8 cellular contexts compared by ENCODE assay signal in genomic region chr6:20211037-20211940, GRCh38. TPM values are rescaled to one million over a fixed set of nuclear protein-coding genes. Genes with fewer than 3 reads are reported as not detected.
DNase-seq lines count a peak whose midpoint lies in the region; FAIRE-seq and TF ChIP-seq lines count a peak whose summit lies in the region.

No MANE protein-coding gene starts in this region.

- no peaks in the 10 kb centered on the region for H3K9me1 ChIP-seq in keratinocyte (ENCODE audit: control insufficient read depth, extremely low read depth, insufficient read depth, low read length)

- H3K9ac ChIP-seq in keratinocyte (ENCODE audit: control insufficient read depth, extremely low read depth, insufficient read depth, low read length), result peak overlapping the region; percentile 88

- H3K27ac ChIP-seq in keratinocyte (ENCODE audit: control insufficient read depth, insufficient read depth, low read length), result peak overlapping the region; percentile 94
- H3K27ac ChIP-seq in suprapubic skin, result peak overlapping the region; percentile 80

- intact Hi-C loops in activated naive CD4-positive, alpha-beta T cell treated with anti-CD3 and anti-CD28 coated beads for 36 hours (cut with micrococcal nuclease), result loop anchor here (5.0 kb wide), 4 partner anchors 39 to 1386 kb away; no protein-coding TSS in a partner anchor

- CTCF ChIA-PET in activated naive CD4-positive, alpha-beta T cell treated with anti-CD3 and anti-CD28 coated beads for 36 hours (lab: Charles Lee), result no interaction called here

- H3K4me2 ChIP-seq in keratinocyte (ENCODE audit: control insufficient read depth, extremely low read depth, insufficient read depth, low read depth, low read length), result peak overlapping the region; percentile 99

- H3K4me3 ChIP-seq in keratinocyte (ENCODE audit: control insufficient read depth in 2 of 3, extremely low read depth in 1 of 3, insufficient read depth in 2 of 3, low read depth in 1 of 3, low read length in 3 of 3) (peak overlapping the region; percentile 71 to 87 (median 78)), suprapubic skin (peak overlapping the region; percentile 73)

- TF ChIP-seq POLR2A in suprapubic skin (IDR thresholded peaks at IDR 0.05), result no peak

- no peaks in the 10 kb centered on the region for H3K9me3 ChIP-seq in keratinocyte (ENCODE audit: control insufficient read depth, low read depth, low read length)
- H3K9me3 ChIP-seq in suprapubic skin, result no peaks in the 10 kb centered on the region

- 7% methylated on average over 17 of the region's 17 CpGs for WGBS in suprapubic skin

- TF ChIP-seq EP300 in suprapubic skin (IDR thresholded peaks at IDR 0.05), result no peak

- H3K4me1 Mint-ChIP-seq in activated naive CD4-positive, alpha-beta T cell treated with anti-CD3 and anti-CD28 coated beads for 36 hours (ENCODE audit: low read depth), result peaks cover 42% of the 10 kb centered on the region
- H3K4me1 Mint-ChIP-seq in activated naive CD8-positive, alpha-beta T cell (ENCODE audit: low read depth), result peaks cover 34% of the 10 kb centered on the region

- peaks cover 27% of the 10 kb centered on the region for H3K4me1 ChIP-seq in keratinocyte (ENCODE audit: control insufficient read depth, extremely low read depth, insufficient read depth, low read length)
- peaks cover 46% of the 10 kb centered on the region for H3K4me1 ChIP-seq in suprapubic skin

- H3K4me3 Mint-ChIP-seq in activated naive CD4-positive, alpha-beta T cell treated with anti-CD3 and anti-CD28 coated beads for 36 hours, result peak overlapping the region; percentile 83
- H3K4me3 Mint-ChIP-seq in activated naive CD8-positive, alpha-beta T cell, result peak overlapping the region; percentile 89

- peaks cover 27% of the 10 kb centered on the region for H3K79me2 ChIP-seq in keratinocyte (ENCODE audit: control insufficient read depth, insufficient read depth, low read length)

- peak overlapping the region; percentile 94 for H2AFZ ChIP-seq in keratinocyte (ENCODE audit: control insufficient read depth, low read length)

- no peak for FAIRE-seq in HTR-8/SVneo (lab: Jason Lieb, UNC)
- FAIRE-seq in keratinocyte (lab: Jason Lieb, UNC), result peak; percentile 69

- H3K27me3 Mint-ChIP-seq in activated naive CD4-positive, alpha-beta T cell treated with anti-CD3 and anti-CD28 coated beads for 36 hours (ENCODE audit: low read depth), result no peaks in the 10 kb centered on the region
- no peaks in the 10 kb centered on the region for H3K27me3 Mint-ChIP-seq in activated naive CD8-positive, alpha-beta T cell

- H3K9me3 Mint-ChIP-seq in activated naive CD4-positive, alpha-beta T cell treated with anti-CD3 and anti-CD28 coated beads for 36 hours, result no peaks in the 10 kb centered on the region
- H3K9me3 Mint-ChIP-seq in activated naive CD8-positive, alpha-beta T cell (ENCODE audit: low read depth), result no peaks in the 10 kb centered on the region

- H3K36me3 ChIP-seq in keratinocyte (ENCODE audit: control insufficient read depth in 2 of 2, extremely low read depth in 1 of 2, insufficient read depth in 2 of 2, low read length in 2 of 2), result no peaks in the 10 kb centered on the region
- H3K36me3 ChIP-seq in suprapubic skin, result no peaks in the 10 kb centered on the region

- H3K27me3 ChIP-seq in keratinocyte (ENCODE audit: control insufficient read depth, extremely low read depth, insufficient read depth, low read length) (no peaks in the 10 kb centered on the region), suprapubic skin (no peaks in the 10 kb centered on the region)

- dilution Hi-C loops in keratinocyte (cut with MboI; ENCODE audit: extremely low pct_ligation_motif_present, low sequenced_read_pairs), result no loop called here

- no peaks in the 10 kb centered on the region for H3K36me3 Mint-ChIP-seq in activated naive CD4-positive, alpha-beta T cell treated with anti-CD3 and anti-CD28 coated beads for 36 hours (ENCODE audit: low read depth)
- H3K36me3 Mint-ChIP-seq in activated naive CD8-positive, alpha-beta T cell, result peaks cover 2% of the 10 kb centered on the region

- H3K27ac Mint-ChIP-seq in activated naive CD4-positive, alpha-beta T cell treated with anti-CD3 and anti-CD28 coated beads for 36 hours, result peak overlapping the region; percentile 78
- H3K27ac Mint-ChIP-seq in activated naive CD8-positive, alpha-beta T cell, result peak overlapping the region; percentile 81

- TF ChIP-seq CTCF in keratinocyte (optimal IDR thresholded peaks at IDR 0.05 in 1 of 3, IDR thresholded peaks at IDR 0.05 in 1 of 3, conservative IDR thresholded peaks at IDR 0.05 in 1 of 3; ENCODE audit: extremely low read depth in 1 of 3, insufficient read depth in 2 of 3, low read length in 3 of 3) (no peak), suprapubic skin (IDR thresholded peaks at IDR 0.05) (no peak)

- H4K20me1 ChIP-seq in keratinocyte (ENCODE audit: control insufficient read depth, extremely low read depth, insufficient read depth, low read length), result no peaks in the 10 kb centered on the region

- peak; percentile 25 for DNase-seq in activated naive CD4-positive, alpha-beta T cell treated with anti-CD3 and anti-CD28 coated beads for 36 hours
- no peak for DNase-seq in activated naive CD4-positive, alpha-beta T cell treated with Interleukin-2 at 50 U/mL for 16 hours
- DNase-seq in HTR-8/SVneo (ENCODE audit: insufficient read length, low spot score), result peak; percentile 27
- peak; percentile 17 for DNase-seq in keratinocyte (ENCODE audit: low read depth, low spot score)
- DNase-seq in suprapubic skin (ENCODE audit: low spot score in 2 of 2), result no peak
- DNase-seq in epidermal melanocyte (ENCODE audit: insufficient read length, low spot score), result no peak
- DNase-seq in NCI-H2171 treated with DMSO at 0.1 percent for 48 hours (lab: John Stamatoyannopoulos, UW), result no peak

RNA-seq across cellular contexts. Expression of gene MBOAT1, which starts 1.0 kb away (rescaled TPM):
- total RNA-seq in activated naive CD4-positive, alpha-beta T cell treated with anti-CD3 and anti-CD28 coated beads for 36 hours, result 1 to 10 TPM; 6.3 to 7.3 TPM
- 2.2 to 5.7 TPM (median 4.9 TPM) in 3 replicates for polyA plus RNA-seq in keratinocyte
- 0.72 TPM for polyA plus RNA-seq in keratinocyte (2011; ENCODE audit: low read depth)
- 0.62 and 1.7 TPM in 2 replicates for polyA plus RNA-seq in keratinocyte (2011; cell fraction: cytosol; rRNA removed)
- polyA plus RNA-seq in keratinocyte (2011; cell fraction: nucleus; rRNA removed), result 6.8 and 8.3 TPM in 2 replicates
- polyA plus RNA-seq in keratinocyte (2012; ENCODE audit: low replicate concordance), result 1.1 and 4.1 TPM in 2 replicates
- polyA minus RNA-seq in keratinocyte, result 3.4 to 12.9 TPM (median 6.6 TPM) in 3 replicates
- polyA minus RNA-seq in keratinocyte (2011; cell fraction: cytosol; rRNA and poly(A)+ RNA removed), result 2.9 TPM
- polyA minus RNA-seq in keratinocyte (2011; cell fraction: nucleus; rRNA and poly(A)+ RNA removed), result 4.2 and 8.5 TPM in 2 replicates
- 10 to 100 TPM in 1 of 4 donors, 1 to 10 TPM in 3; 5.3 to 18.8 (median 8.2) TPM for total RNA-seq in suprapubic skin

Comparison
In these comparisons a context has a peak if more than half of its experiments do, and no peak if none do; other contexts are left out.
1. DNase-seq: peak in activated naive CD4-positive, alpha-beta T cell treated with anti-CD3 and anti-CD28 coated beads for 36 hours (single experiment), HTR-8/SVneo (single experiment) and keratinocyte (single experiment); none in activated naive CD4-positive, alpha-beta T cell treated with Interleukin-2 at 50 U/mL for 16 hours (single experiment), suprapubic skin (0 of 2), epidermal melanocyte (single experiment) and NCI-H2171 treated with DMSO at 0.1 percent for 48 hours (single experiment).